ENCODE assay signal across 8 cellular contexts in the genomic region with DNA sequence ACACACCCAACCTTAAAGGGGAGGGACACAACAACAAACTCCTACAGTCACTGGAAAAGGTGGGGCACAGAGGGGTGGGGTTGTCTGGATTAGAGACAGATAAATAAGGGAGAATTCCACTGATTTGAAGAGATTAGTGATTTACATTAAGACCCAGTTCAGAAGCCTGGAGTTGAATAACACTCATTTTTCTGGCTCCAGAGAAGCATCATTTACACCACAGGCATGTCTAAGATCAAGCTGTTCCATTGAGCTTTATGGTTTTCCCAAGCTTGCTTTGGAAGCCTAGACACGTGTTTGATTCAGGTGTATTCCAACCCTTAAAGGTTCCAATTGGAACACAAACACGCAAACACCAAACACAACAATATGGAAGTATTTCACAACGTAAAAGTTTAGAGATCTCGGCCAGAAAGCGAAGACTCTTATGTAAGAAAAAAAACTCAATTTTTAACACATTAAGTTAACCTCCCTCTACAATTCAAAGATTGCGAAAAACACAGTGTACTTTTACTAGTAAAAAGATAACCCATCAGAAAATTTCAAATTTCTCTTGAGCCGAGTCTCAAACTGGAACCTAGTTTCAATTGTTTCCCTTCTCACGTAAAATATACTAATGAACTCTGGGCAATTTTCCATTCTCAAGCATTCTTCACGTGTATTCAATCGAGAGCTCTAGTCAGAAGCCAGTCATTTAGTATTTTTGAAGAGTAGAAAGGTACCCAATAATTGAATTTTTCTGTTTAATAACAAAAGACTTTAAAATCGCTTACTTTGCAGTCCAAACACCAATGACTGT. TPM values are rescaled to one million over a fixed set of nuclear protein-coding genes. Genes with fewer than 3 reads are reported as not detected.
DNase-seq lines count a peak whose midpoint lies in the region; ATAC-seq, FAIRE-seq and TF ChIP-seq lines count a peak whose summit lies in the region.

No MANE protein-coding gene starts in this region.

- no peak for ATAC-seq in GM18505 (IDR thresholded peaks at IDR 0.05; ENCODE audit: unreplicated experiment)
- no peak for ATAC-seq in psoas muscle

- H3K4me1 ChIP-seq in psoas muscle = peaks cover 39% of the 10 kb centered on the region

- TF ChIP-seq POLR2A in GM18505 (IDR thresholded peaks at IDR 0.05; ENCODE audit: borderline replicate concordance, extremely low read depth, insufficient read depth, insufficient read length) = peak; percentile 6

- H3K27ac ChIP-seq in psoas muscle = peak overlapping the region; percentile 100

- H3K27me3 ChIP-seq in psoas muscle (ENCODE audit: insufficient read depth in 3 of 3, low read length in 2 of 3) = no peaks in the 10 kb centered on the region

- no peaks in the 10 kb centered on the region for H3K9me3 ChIP-seq in psoas muscle

- peak; percentile 30 for DNase-seq in OCI-M1 (lab: John Stamatoyannopoulos, UW)
- DNase-seq in epithelial cell of proximal tubule (ENCODE audit: low read depth) = no peak
- no peak for DNase-seq in psoas muscle
- no peak for DNase-seq in D721Med (ENCODE audit: insufficient read length, low spot score)
- no peak for DNase-seq in NCI-H446 treated with DMSO at 0.1 percent for 48 hours (lab: John Stamatoyannopoulos, UW)
- no peak for DNase-seq in UCSD-AML1 (lab: John Stamatoyannopoulos, UW; ENCODE audit: unreplicated experiment)
- no peak for DNase-seq in CD1c-positive myeloid dendritic cell (ENCODE audit: extremely low spot score)

- intact Hi-C loops in psoas muscle (cut with DNase I) = loop anchor here in 1 of 2 donors (5.0 kb wide), 1 partner anchor 847 kb away; a partner anchor contains a TSS

- peaks cover 0 to 9% of the 10 kb centered on the region in 2 donors for H3K36me3 ChIP-seq in psoas muscle (ENCODE audit: insufficient read depth in 1 of 2, low read depth in 1 of 2)

- TF ChIP-seq CTCF in epithelial cell of proximal tubule (conservative IDR thresholded peaks at IDR 0.05; ENCODE audit: low read depth, low read length) (no peak), psoas muscle (IDR thresholded peaks at IDR 0.05) (no peak), D721Med (IDR thresholded peaks at IDR 0.05; ENCODE audit: insufficient read depth, missing control alignments) (no peak)

- no peak for FAIRE-seq in D721Med (lab: Jason Lieb, UNC)

- H3K4me3 ChIP-seq in epithelial cell of proximal tubule (ENCODE audit: low read depth, low read length) (peak overlapping the region; percentile 94), psoas muscle (peak overlapping the region; percentile 99)

- 2 to 7% (median 4%) methylated on average over 11 of the region's 11 CpGs for WGBS in psoas muscle, 3 donors

RNA-seq across cellular contexts. Expression of a gene that starts 2.1 kb away (rescaled TPM):
- total RNA-seq in epithelial cell of proximal tubule (140 and 239 TPM in 2 replicates), psoas muscle (10 to 100 TPM; 38.7 to 99.5 (median 68.8) TPM)
- polyA plus RNA-seq in psoas muscle = 10 to 100 TPM; 60.5 to 86.6 (median 86.5) TPM
